In genomic region chr3:33886015-33886414, GRCh38 we compare ENCODE assay signal across 14 cellular contexts.
"Had no signal": no experiment of that assay in that cellular context is flagged by ENCODE, and none has a peak within 500 bp of the region (broad histone marks: within the 10 kb centered on the region; RNA-seq: fewer than 3 reads in every experiment).

No MANE protein-coding gene starts in this region.

- H3K27ac ChIP-seq: esophagus muscularis mucosa, thoracic aorta, upper lobe of right lung had no signal

- H3K27me3 ChIP-seq: esophagus muscularis mucosa, upper lobe of right lung had no signal

- DNase-seq: activated B cell treated with CpG ODN at 0.5 μM for 24 hours; activated CD4-positive, alpha-beta T cell treated with anti-CD3 and anti-CD28 coated beads for 48 hours; activated CD8-positive, alpha-beta memory T cell treated with anti-CD3 and anti-CD28 coated beads, Interleukin-2, amount 50 U/mL, for 4 hours; activated CD8-positive, alpha-beta T cell treated with anti-CD3 and anti-CD28 coated beads for 36 hours; activated effector memory CD4-positive, alpha-beta T cell treated with anti-CD3 and anti-CD28 coated beads, Interleukin-2, amount 50 U/mL, for 16 hours; activated T-cell treated with anti-CD3 and anti-CD28 coated beads, Interleukin-2, amount 50 U/mL, for 48 hours; amniotic stem cell; foreskin fibroblast; stimulated activated CD4-positive, alpha-beta T cell treated with anti-CD3 and anti-CD28 coated beads, Interleukin-1b, Interleukin-23, amount 100 ng/mL, for 48 hours; stimulated activated naive CD8-positive, alpha-beta T cell treated with anti-CD3 and anti-CD28 coated beads, Interleukin-15, amount 100 ng/mL, for 72 hours; upper lobe of right lung had no signal

- ATAC-seq: activated CD8-positive, alpha-beta T cell treated with anti-CD3 and anti-CD28 coated beads for 36 hours; sciatic nerve; upper lobe of right lung had no signal

- H3K9me3 ChIP-seq: esophagus muscularis mucosa, thoracic aorta, upper lobe of right lung had no signal

- H3K36me3 ChIP-seq: esophagus muscularis mucosa, thoracic aorta, upper lobe of right lung had no signal

- H3K4me3 ChIP-seq: esophagus muscularis mucosa, thoracic aorta, upper lobe of right lung had no signal
